In the genomic region with DNA sequence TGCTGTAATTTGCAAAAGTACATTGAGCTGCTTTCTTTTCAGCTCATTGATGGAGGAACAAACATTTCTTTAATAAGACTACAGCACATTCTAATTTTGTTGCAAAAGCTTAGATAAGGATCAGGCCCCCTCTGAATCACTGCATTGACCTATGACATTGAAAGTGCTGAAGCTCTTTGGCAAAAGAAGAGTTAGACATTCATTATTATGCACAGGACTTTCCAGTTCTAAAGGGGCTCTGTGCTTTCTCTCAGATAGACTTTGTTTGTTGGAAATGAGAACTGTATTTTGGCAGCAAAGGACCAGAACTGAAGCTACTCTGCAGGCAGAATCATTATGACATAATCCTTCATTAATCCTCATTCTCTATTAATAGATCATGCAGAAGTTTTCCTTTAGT, we compare ENCODE assay signal across 19 cellular contexts.
A peak's percentile ranks its signal among the peaks of the same experiment; 100 is the strongest.
DNase-seq lines count a peak whose midpoint lies in the region; ATAC-seq and TF ChIP-seq lines count a peak whose summit lies in the region.
"Had no signal": no experiment of that assay in that cellular context is flagged by ENCODE, and none has a peak within 500 bp of the region (broad histone marks: within the 10 kb centered on the region; RNA-seq: fewer than 3 reads in every experiment).

No MANE protein-coding gene starts in this region.

- no peak overlapping the region for H3K27ac ChIP-seq in uterus
- H3K27ac ChIP-seq: adrenal gland, SJCRH30, upper lobe of left lung had no signal

- no peak for TF ChIP-seq CTCF in uterus (IDR thresholded peaks at IDR 0.05)

- H3K36me3 ChIP-seq in uterus = no peaks in the 10 kb centered on the region
- H3K36me3 ChIP-seq: adrenal gland, SJCRH30, upper lobe of left lung had no signal

- no peak for ATAC-seq in HG03045 (IDR thresholded peaks at IDR 0.05; ENCODE audit: unreplicated experiment)
- ATAC-seq: left ventricle myocardium superior, natural killer cell had no signal

- in situ Hi-C loops in SK-MEL-5 (cut with HindIII; ENCODE audit: low pct_unique_long_range_greater_than_20kb, low sequenced_read_pairs) = no loop called here

- DNase-seq in SK-MEL-5 (ENCODE audit: low read depth, low spot score) (peak; percentile 93), cerebellar cortex (ENCODE audit: low spot score) (peak; percentile 13), midbrain (lab: John Stamatoyannopoulos, UW) (peak; percentile 82), DMS114 treated with DMSO at 0.1 percent for 48 hours (lab: John Stamatoyannopoulos, UW; ENCODE audit: unreplicated experiment) (no peak), NCI-H2081 treated with DMSO at 0.1 percent for 48 hours (lab: John Stamatoyannopoulos, UW) (no peak), uterus (no peak)
- DNase-seq: activated CD4-positive, alpha-beta T cell treated with anti-CD3 and anti-CD28 coated beads, Interleukin-2, amount 50 U/mL, for 48 hours; activated naive CD4-positive, alpha-beta T cell treated with Interleukin-2 at 50 U/mL for 16 hours; CD4-positive, CD25-positive, alpha-beta regulatory T cell; left ventricle myocardium superior; natural killer cell; NCI-H187; NCI-H69; SJCRH30; small intestine; stimulated activated CD8-positive, alpha-beta memory T cell treated with anti-CD3 and anti-CD28 coated beads, Interleukin-4, amount 100 ng/mL, for 48 hours; upper lobe of left lung had no signal

- H3K9me3 ChIP-seq in uterus = no peaks in the 10 kb centered on the region
- H3K9me3 ChIP-seq: adrenal gland, SJCRH30, upper lobe of left lung had no signal

- no peak for TF ChIP-seq POLR2A in uterus (IDR thresholded peaks at IDR 0.05)

- H3K4me3 ChIP-seq in uterus = no peak overlapping the region
- H3K4me3 ChIP-seq: adrenal gland, SJCRH30, upper lobe of left lung had no signal

- intact Hi-C loops in uterus (cut with DNase I; ENCODE audit: low total_unique reads) = no loop called here

- H3K27me3 ChIP-seq in uterus = no peaks in the 10 kb centered on the region
- H3K27me3 ChIP-seq: adrenal gland, SJCRH30, upper lobe of left lung had no signal

- H3K4me1 ChIP-seq in uterus = no peaks in the 10 kb centered on the region
- H3K4me1 ChIP-seq: adrenal gland, SJCRH30, upper lobe of left lung had no signal

Comparison
In these comparisons a context has a peak if more than half of its experiments do, and no peak if none do; other contexts are left out.
1. DNase-seq: peak in SK-MEL-5 (single experiment), cerebellar cortex (single experiment) and midbrain (single experiment); none in DMS114 treated with DMSO at 0.1 percent for 48 hours (single experiment), NCI-H2081 treated with DMSO at 0.1 percent for 48 hours (single experiment) and uterus (0 of 2).